ENCODE assay signal across 8 cellular contexts in genomic region chr21:33640697-33641338, GRCh38. TPM values are rescaled to one million over a fixed set of nuclear protein-coding genes. Genes with fewer than 3 reads are reported as not detected.
DNase-seq lines count a peak whose midpoint lies in the region; ATAC-seq and TF ChIP-seq lines count a peak whose summit lies in the region.

No MANE protein-coding gene starts in this region.

- H3K36me3 Mint-ChIP-seq in GM23338 (ENCODE audit: low read depth) (peaks cover 2% of the 10 kb centered on the region; the same call in 2 of the 3 replicates), WTC11 (peaks cover 3% of the 10 kb centered on the region; the same call in 1 of the 2 replicates)

- DNase-seq in AG10803 (ENCODE audit: low read depth), result peak; percentile 31
- peak; percentile 53 for DNase-seq in GM23338 (ENCODE audit: low spot score)
- no peak for DNase-seq in WTC11 (ENCODE audit: low spot score)
- DNase-seq in renal cortical epithelial cell (ENCODE audit: low read depth), result peak; percentile 22
- no peak for DNase-seq in OCI-M1 (lab: John Stamatoyannopoulos, UW)
- no peak for DNase-seq in activated effector memory CD4-positive, alpha-beta T cell treated with anti-CD3 and anti-CD28 coated beads, Interleukin-2, amount 50 U/mL, for 16 hours

- H3K9me2 ChIP-seq in GM23338 (ENCODE audit: insufficient read depth), result no peaks in the 10 kb centered on the region

- H2AFZ ChIP-seq in GM23338, result peak overlapping the region; percentile 53; the same call in 1 of the 2 replicates

- CTCF ChIA-PET in WTC11 (lab: Charles Lee), result no interaction called here

- H3K4me2 ChIP-seq in GM23338, result peak overlapping the region; percentile 87

- H3K27ac ChIP-seq in GM23338 (ENCODE audit: low read depth) (peak overlapping the region; percentile 91), gastroesophageal sphincter (peak overlapping the region; percentile 86 to 98 (median 94))

- TF ChIP-seq CTCF in AG10803 (conservative IDR thresholded peaks at IDR 0.05; ENCODE audit: low read length), result no peak
- no peak for TF ChIP-seq CTCF in GM23338 (conservative IDR thresholded peaks at IDR 0.05; ENCODE audit: low read depth in 2 of 2)
- TF ChIP-seq CTCF in WTC11 (IDR thresholded peaks at IDR 0.05), result no peak
- no peak for TF ChIP-seq CTCF in gastroesophageal sphincter (IDR thresholded peaks at IDR 0.05)

- H3K4me3 Mint-ChIP-seq in GM23338 (peak overlapping the region; percentile 88), WTC11 (peak overlapping the region; percentile 95)

- POLR2A ChIA-PET in WTC11 (lab: Charles Lee), result no interaction called here

- peaks cover 4% of the 10 kb centered on the region for H4K20me1 ChIP-seq in GM23338 (replicated peaks; ENCODE audit: insufficient read depth)

- peaks cover 20% of the 10 kb centered on the region for H3K4me1 Mint-ChIP-seq in GM23338
- H3K4me1 Mint-ChIP-seq in WTC11, result peaks cover 29% of the 10 kb centered on the region

- H3K9me3 Mint-ChIP-seq in GM23338 (no peaks in the 10 kb centered on the region), WTC11 (0 out of 2 replicates have a peak, but pooled peaks cover 3% of the 10 kb centered on the region)

- no peak for TF ChIP-seq EP300 in gastroesophageal sphincter (IDR thresholded peaks at IDR 0.05)

- peak overlapping the region; percentile 96 for H3K4me3 ChIP-seq in AG10803 (ENCODE audit: low read length)
- H3K4me3 ChIP-seq in GM23338, result peak overlapping the region; percentile 69
- H3K4me3 ChIP-seq in gastroesophageal sphincter, result peak overlapping the region; percentile 82 to 99

- H3K27me3 Mint-ChIP-seq in GM23338 (ENCODE audit: insufficient read depth, low read depth, poor library complexity) (peaks cover 2% of the 10 kb centered on the region), WTC11 (ENCODE audit: low read depth) (no peaks in the 10 kb centered on the region)

- peak overlapping the region; percentile 91 for H3K27ac Mint-ChIP-seq in GM23338
- H3K27ac Mint-ChIP-seq in WTC11, result peak overlapping the region; percentile 88

- H3K27me3 ChIP-seq in GM23338 (ENCODE audit: insufficient read depth) (no peaks in the 10 kb centered on the region), gastroesophageal sphincter (no peaks in the 10 kb centered on the region)

- no peak for TF ChIP-seq POLR2A in gastroesophageal sphincter (IDR thresholded peaks at IDR 0.05)

- WGBS in gastroesophageal sphincter (ENCODE audit: low coverage in 1 of 2), 2 donors, result 26 to 32% methylated on average over 10 to 18 of the region's 18 CpGs

- H3K4me1 ChIP-seq in GM23338 (ENCODE audit: insufficient read depth) (peaks cover 28% of the 10 kb centered on the region), gastroesophageal sphincter (peaks cover 0 to 49% (median 16%) of the 10 kb centered on the region in 3 donors)

- H3F3A ChIP-seq in GM23338 (replicated peaks; ENCODE audit: low read depth), result no peaks in the 10 kb centered on the region

- 0 out of 3 replicates have a peak, but pooled peaks have one; percentile 1 for ATAC-seq in GM23338
- no peak for ATAC-seq in WTC11
- ATAC-seq in gastroesophageal sphincter, result no peak
- ATAC-seq in HG03108 (IDR thresholded peaks at IDR 0.05; ENCODE audit: unreplicated experiment), result no peak

- peaks cover 62% of the 10 kb centered on the region for H3K79me2 ChIP-seq in GM23338 (replicated peaks; ENCODE audit: insufficient read depth)

- H3K36me3 ChIP-seq in GM23338 (ENCODE audit: insufficient read depth), result no peaks in the 10 kb centered on the region
- no peaks in the 10 kb centered on the region for H3K36me3 ChIP-seq in gastroesophageal sphincter

- H3K9me3 ChIP-seq in gastroesophageal sphincter, result no peaks in the 10 kb centered on the region

TF ChIP-seq in GM23338, 12 proteins besides CTCF, POLR2A, EP300 and RAD21:
- TF ChIP-seq JUNB (IDR thresholded peaks at IDR 0.05; ENCODE audit: unreplicated experiment) (no peak), STAT1 (IDR thresholded peaks at IDR 0.05; ENCODE audit: unreplicated experiment) (no peak), POLR2AphosphoS5 (IDR thresholded peaks at IDR 0.05; ENCODE audit: low read depth) (no peak), ETS1 (IDR thresholded peaks at IDR 0.05) (no peak), CREB1 (CRISPR knock-in tag; IDR thresholded peaks at IDR 0.05; ENCODE audit: low read depth) (no peak), ZNF114 (CRISPR knock-in tag; IDR thresholded peaks at IDR 0.05) (no peak), NANOG (IDR thresholded peaks at IDR 0.05; ENCODE audit: borderline replicate concordance) (no peak), EZH2phosphoT487 (IDR thresholded peaks at IDR 0.05; ENCODE audit: unreplicated experiment) (no peak)
TF ChIP-seq in GM23338: peak in this region for 0.

TF ChIP-seq in WTC11, 78 proteins besides CTCF, POLR2A, EP300 and RAD21:
- TF ChIP-seq, protein P1, sequence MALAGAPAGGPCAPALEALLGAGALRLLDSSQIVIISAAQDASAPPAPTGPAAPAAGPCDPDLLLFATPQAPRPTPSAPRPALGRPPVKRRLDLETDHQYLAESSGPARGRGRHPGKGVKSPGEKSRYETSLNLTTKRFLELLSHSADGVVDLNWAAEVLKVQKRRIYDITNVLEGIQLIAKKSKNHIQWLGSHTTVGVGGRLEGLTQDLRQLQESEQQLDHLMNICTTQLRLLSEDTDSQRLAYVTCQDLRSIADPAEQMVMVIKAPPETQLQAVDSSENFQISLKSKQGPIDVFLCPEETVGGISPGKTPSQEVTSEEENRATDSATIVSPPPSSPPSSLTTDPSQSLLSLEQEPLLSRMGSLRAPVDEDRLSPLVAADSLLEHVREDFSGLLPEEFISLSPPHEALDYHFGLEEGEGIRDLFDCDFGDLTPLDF (CRISPR knock-in tag; IDR thresholded peaks at IDR 0.05), result no peak
- TF ChIP-seq RELA (CRISPR knock-in tag; IDR thresholded peaks at IDR 0.05; ENCODE audit: borderline replicate concordance) (no peak), SMAD4 (CRISPR knock-in tag; IDR thresholded peaks at IDR 0.05) (no peak), HMGA2 (CRISPR knock-in tag; IDR thresholded peaks at IDR 0.05) (peak; percentile 92)
TF ChIP-seq in WTC11: peak in this region for 1.

RNA-seq across cellular contexts. Expression of gene CRYZL1, which starts 0.7 kb away (rescaled TPM):
- 23.3 and 23.8 TPM in 2 replicates for total RNA-seq in GM23338 (2014; rRNA removed; shearing (Covaris generic))
- 30.6 and 40.5 TPM in 2 replicates for polyA plus RNA-seq in GM23338 (2016; fragmentation: Nextera tagmentation; extraction: Ambion mirVana)
- total RNA-seq in WTC11 (2021) (21.9 to 31.8 TPM (median 24.7 TPM) in 3 replicates), gastroesophageal sphincter (10 to 100 TPM; 24.4 to 47.3 (median 33.0) TPM), renal cortical epithelial cell (18.9 and 66.4 TPM in 2 replicates)

RNA-seq across cellular contexts. Expression of gene ITSN1, which starts 1.5 kb away (rescaled TPM):
- total RNA-seq in GM23338 (2014; rRNA removed; shearing (Covaris generic)), result 68.2 and 77.9 TPM in 2 replicates
- 83.4 and 95.7 TPM in 2 replicates for polyA plus RNA-seq in GM23338 (2016; fragmentation: Nextera tagmentation; extraction: Ambion mirVana)
- total RNA-seq in WTC11 (2021) (66.0 to 79.4 TPM (median 69.6 TPM) in 3 replicates), gastroesophageal sphincter (10 to 100 TPM; 33.0 to 50.5 (median 45.9) TPM), renal cortical epithelial cell (28.5 and 132 TPM in 2 replicates)

RNA-seq across cellular contexts. Expression of gene DONSON, which starts 52.3 kb away (rescaled TPM):
- total RNA-seq in GM23338 (2014; rRNA removed; shearing (Covaris generic)), result 35.2 and 37.4 TPM in 2 replicates
- 27.2 and 32.9 TPM in 2 replicates for polyA plus RNA-seq in GM23338 (2016; fragmentation: Nextera tagmentation; extraction: Ambion mirVana)
- total RNA-seq in WTC11 (2021) (27.5 to 32.2 TPM (median 29.6 TPM) in 3 replicates), gastroesophageal sphincter (1 to 10 TPM; 3.1 to 7.2 (median 4.7) TPM), renal cortical epithelial cell (13.0 and 13.7 TPM in 2 replicates)

Comparison
In these comparisons a context has a peak if more than half of its experiments do, and no peak if none do; other contexts are left out.
1. DNase-seq: peak in AG10803 (single experiment), GM23338 (single experiment) and renal cortical epithelial cell (single experiment); none in WTC11 (single experiment), OCI-M1 (single experiment) and activated effector memory CD4-positive, alpha-beta T cell treated with anti-CD3 and anti-CD28 coated beads, Interleukin-2, amount 50 U/mL, for 16 hours (single experiment).
2. Peak in every context shown above with its lines, with median percentiles within 50 percentile points of each other: H3K4me3 ChIP-seq.